ENCODE assay signal across 20 cellular contexts in the genomic region with DNA sequence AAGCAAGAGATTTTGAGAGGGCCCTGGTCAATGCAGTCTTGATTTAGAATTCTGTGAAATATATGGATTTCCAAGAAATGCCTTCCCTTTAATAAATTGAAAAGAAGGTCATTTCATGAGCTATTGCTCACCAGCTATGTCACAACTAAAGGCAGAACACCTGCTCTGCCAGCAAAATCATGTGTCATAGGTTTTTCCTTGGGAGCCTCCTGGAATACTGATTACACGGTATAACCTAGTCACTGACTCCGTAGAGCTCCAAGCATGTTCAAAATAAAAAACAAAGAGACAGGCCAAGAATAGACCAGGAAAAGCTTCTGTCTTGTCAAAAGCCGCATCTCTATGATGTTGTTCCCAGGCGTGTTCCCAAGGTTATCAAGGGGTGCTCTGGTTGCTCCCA. TPM values are rescaled to one million over a fixed set of nuclear protein-coding genes. Genes with fewer than 3 reads are reported as not detected.
A peak's percentile ranks its signal among the peaks of the same experiment; 100 is the strongest.
DNase-seq lines count a peak whose midpoint lies in the region; ATAC-seq and TF ChIP-seq lines count a peak whose summit lies in the region.
"Had no signal": no experiment of that assay in that cellular context is flagged by ENCODE, and none has a peak within 500 bp of the region (broad histone marks: within the 10 kb centered on the region; RNA-seq: fewer than 3 reads in every experiment).

No MANE protein-coding gene starts in this region.

- H3K9me2 ChIP-seq in hepatocyte (replicated peaks; ENCODE audit: insufficient read depth) = no peaks in the 10 kb centered on the region

- H3K27me3 ChIP-seq in hepatocyte (no peaks in the 10 kb centered on the region), suprapubic skin (peaks cover 13% of the 10 kb centered on the region)

- H3K27me3 Mint-ChIP-seq in activated naive CD4-positive, alpha-beta T cell treated with anti-CD3 and anti-CD28 coated beads for 36 hours (ENCODE audit: low read depth) = peaks cover 15% of the 10 kb centered on the region

- no peak overlapping the region for H3K4me2 ChIP-seq in hepatocyte

- H3K9me3 ChIP-seq in hepatocyte (ENCODE audit: low read depth) (no peaks in the 10 kb centered on the region), suprapubic skin (no peaks in the 10 kb centered on the region)

- H3K27ac Mint-ChIP-seq in activated naive CD4-positive, alpha-beta T cell treated with anti-CD3 and anti-CD28 coated beads for 36 hours = no peak overlapping the region

- no peak for TF ChIP-seq EP300 in suprapubic skin (IDR thresholded peaks at IDR 0.05)

- peaks cover 4% of the 10 kb centered on the region for H3K4me1 Mint-ChIP-seq in activated naive CD4-positive, alpha-beta T cell treated with anti-CD3 and anti-CD28 coated beads for 36 hours (ENCODE audit: low read depth)

- DNase-seq in DMS53 (lab: John Stamatoyannopoulos, UW) = peak; percentile 47
- no peak for DNase-seq in DMS53 treated with DMSO at 0.1 percent for 48 hours (lab: John Stamatoyannopoulos, UW; ENCODE audit: unreplicated experiment)
- DNase-seq in epithelial cell of esophagus (ENCODE audit: low read depth) = peak; percentile 86
- DNase-seq in hepatocyte (ENCODE audit: low spot score) = no peak
- no peak for DNase-seq in suprapubic skin (ENCODE audit: low spot score in 2 of 2)
- no peak for DNase-seq in activated naive CD4-positive, alpha-beta T cell treated with anti-CD3 and anti-CD28 coated beads for 36 hours
- DNase-seq in KBM-7 = no peak
- DNase-seq: 8988T, ACHN, DMS79 treated with DMSO at 0.1 percent for 48 hours, GF-D8, HCEC 1CT, IMR-90, NCI-H1105, NCI-H2029, NCI-H446, NCI-H524 treated with DMSO at 0.1 percent for 48 hours, NCI-H82, RPMI8226 had no signal

- TF ChIP-seq POLR2A in suprapubic skin (IDR thresholded peaks at IDR 0.05) = no peak

- H3K36me3 ChIP-seq in hepatocyte (replicated peaks; ENCODE audit: insufficient read depth, low read depth) = no peaks in the 10 kb centered on the region
- no peaks in the 10 kb centered on the region for H3K36me3 ChIP-seq in suprapubic skin

- TF ChIP-seq CTCF in epithelial cell of esophagus (IDR thresholded peaks at IDR 0.05; ENCODE audit: insufficient read depth, low read depth, low read length, missing control alignments) (no peak), hepatocyte (IDR thresholded peaks at IDR 0.05; ENCODE audit: poor library complexity) (no peak), suprapubic skin (IDR thresholded peaks at IDR 0.05) (no peak)

- H2AFZ ChIP-seq in hepatocyte = no peak overlapping the region

- no peak overlapping the region for H3K4me3 ChIP-seq in epithelial cell of esophagus (ENCODE audit: low read length)
- no peak overlapping the region for H3K4me3 ChIP-seq in hepatocyte
- H3K4me3 ChIP-seq in suprapubic skin = no peak overlapping the region

- ATAC-seq in HG02642 (IDR thresholded peaks at IDR 0.05; ENCODE audit: poor library complexity, unreplicated experiment) = no peak

- H3K27ac ChIP-seq in hepatocyte (peak overlapping the region; percentile 31), suprapubic skin (peak overlapping the region; percentile 49)

- H3K4me3 Mint-ChIP-seq in activated naive CD4-positive, alpha-beta T cell treated with anti-CD3 and anti-CD28 coated beads for 36 hours = no peak overlapping the region

- H3K36me3 Mint-ChIP-seq in activated naive CD4-positive, alpha-beta T cell treated with anti-CD3 and anti-CD28 coated beads for 36 hours (ENCODE audit: low read depth) = no peaks in the 10 kb centered on the region

- H3K4me1 ChIP-seq in hepatocyte (ENCODE audit: insufficient read depth) (no peaks in the 10 kb centered on the region), suprapubic skin (peaks cover 4% of the 10 kb centered on the region)

- in situ Hi-C loops in KBM-7 (cut with MboI; ENCODE audit: low pct_unique_long_range_greater_than_20kb, low sequenced_read_pairs) = no loop called here

- intact Hi-C loops in activated naive CD4-positive, alpha-beta T cell treated with anti-CD3 and anti-CD28 coated beads for 36 hours (cut with micrococcal nuclease) = no loop called here

- H3K9me3 Mint-ChIP-seq in activated naive CD4-positive, alpha-beta T cell treated with anti-CD3 and anti-CD28 coated beads for 36 hours = no peaks in the 10 kb centered on the region

- CTCF ChIA-PET in activated naive CD4-positive, alpha-beta T cell treated with anti-CD3 and anti-CD28 coated beads for 36 hours (lab: Charles Lee) = interaction anchor here (1.0 kb wide), 1 partner anchor 71 kb away, joined by 4 read pairs; no protein-coding TSS in a partner anchor

- H4K20me1 ChIP-seq in hepatocyte (ENCODE audit: insufficient read depth, poor library complexity, severe bottlenecking) = no peaks in the 10 kb centered on the region

- WGBS in hepatocyte (ENCODE audit: low lambda C conversion rate, missing lambda C conversion rate) = 97% methylated on average over 4 of the region's 4 CpGs
- WGBS in suprapubic skin = 47% methylated on average over 4 of the region's 4 CpGs

- no peaks in the 10 kb centered on the region for H3K79me2 ChIP-seq in hepatocyte

RNA-seq across cellular contexts. Expression of gene HSPH1, which starts 45.5 kb away (rescaled TPM):
- total RNA-seq in hepatocyte (74.2 and 80.9 TPM in 2 replicates), suprapubic skin (10 to 100 TPM; 30.4 to 51.0 (median 41.3) TPM)
- polyA plus RNA-seq in hepatocyte = 50.6 and 64.1 TPM in 2 replicates
- 100 to 1,000 TPM; 122 to 150 TPM for total RNA-seq in activated naive CD4-positive, alpha-beta T cell treated with anti-CD3 and anti-CD28 coated beads for 36 hours

Comparison
In these comparisons a context has a peak if more than half of its experiments do, and no peak if none do; other contexts are left out.
1. DNase-seq: peak in DMS53 (single experiment) and epithelial cell of esophagus (single experiment); none in DMS53 treated with DMSO at 0.1 percent for 48 hours (single experiment), hepatocyte (single experiment), suprapubic skin (0 of 2), activated naive CD4-positive, alpha-beta T cell treated with anti-CD3 and anti-CD28 coated beads for 36 hours (single experiment) and KBM-7 (single experiment).